19 cellular contexts compared by ENCODE assay signal in genomic region chr9:120374239-120374638, GRCh38.
A peak's percentile ranks its signal among the peaks of the same experiment; 100 is the strongest.
DNase-seq lines count a peak whose midpoint lies in the region; ATAC-seq, FAIRE-seq and TF ChIP-seq lines count a peak whose summit lies in the region.
"Had no signal": no experiment of that assay in that cellular context is flagged by ENCODE, and none has a peak within 500 bp of the region (broad histone marks: within the 10 kb centered on the region; RNA-seq: fewer than 3 reads in every experiment).

No MANE protein-coding gene starts in this region.

- H2AFZ ChIP-seq in H9 (ENCODE audit: low read length) (no peak overlapping the region), IMR-90 (replicated peaks; ENCODE audit: low read length, poor library complexity) (no peak overlapping the region), neuronal stem cell (ENCODE audit: low read length) (no peak overlapping the region)

- intact Hi-C loops in IMR-90 (cut with micrococcal nuclease) (no loop called here), left cardiac atrium (cut with DNase I) (no loop called here), breast epithelium (cut with DNase I; ENCODE audit: low total_unique reads) (no loop called here)

- H2BK120ac ChIP-seq in H9 (ENCODE audit: low read depth, low read length, poor library complexity, severe bottlenecking) = no peak overlapping the region
- no peak overlapping the region for H2BK120ac ChIP-seq in IMR-90 (ENCODE audit: low read depth, low read length)
- H2BK120ac ChIP-seq in neuronal stem cell (ENCODE audit: low read depth, low read length) = no peak overlapping the region

- H3K4me3 ChIP-seq in IMR-90 (ENCODE audit: insufficient read depth, low read depth, low read length) (no peak overlapping the region), coronary artery (no peak overlapping the region), neuronal stem cell (ENCODE audit: low read length in 2 of 2) (no peak overlapping the region), breast epithelium (no peak overlapping the region)

- WGBS in H9 (ENCODE audit: extremely low coverage, insufficient read length, low lambda C conversion rate) = no CpG with 5 or more reads among the region's 1 CpG
- no CpG with 5 or more reads among the region's 1 CpG for WGBS in IMR-90 (ENCODE audit: extremely low coverage in 2 of 2, insufficient read length in 1 of 2), 2 experiments
- WGBS in neuronal stem cell (ENCODE audit: extremely low coverage in 2 of 2, insufficient read length in 2 of 2, insufficient replicate concordance in 1 of 2), 2 donors = no CpG with 5 or more reads among the region's 1 CpG

- H2BK15ac ChIP-seq in H9 (ENCODE audit: low read depth, low read length) (no peak overlapping the region), IMR-90 (ENCODE audit: low read depth, low read length) (no peak overlapping the region), neuronal stem cell (ENCODE audit: low read length) (no peak overlapping the region)

- H2BK20ac ChIP-seq in H9 (ENCODE audit: low read depth, low read length, poor library complexity, severe bottlenecking) (no peak overlapping the region), IMR-90 (ENCODE audit: low read depth, low read length) (no peak overlapping the region)

- H3K9me3 ChIP-seq in H9 (ENCODE audit: control insufficient read depth, low read depth, low read length) (no peaks in the 10 kb centered on the region), IMR-90 (ENCODE audit: control insufficient read depth, insufficient read depth, low read length) (no peaks in the 10 kb centered on the region), neuronal stem cell (replicated peaks in 1 of 2; ENCODE audit: control insufficient read depth in 2 of 2, insufficient read depth in 1 of 2, low read depth in 1 of 2, low read length in 2 of 2) (peaks cover under 1 to 3% of the 10 kb centered on the region in 2 donors), breast epithelium (peaks cover 2 to 8% of the 10 kb centered on the region in 2 donors)

- no peak for FAIRE-seq in frontal cortex (lab: Jason Lieb, UNC)
- FAIRE-seq: GM12891, GM18507, H54 had no signal

- H3K14ac ChIP-seq in H9 (ENCODE audit: insufficient read depth, low read length) (no peak overlapping the region), IMR-90 (replicated peaks; ENCODE audit: low read depth, low read length) (no peak overlapping the region), neuronal stem cell (ENCODE audit: low read length) (no peak overlapping the region)

- no peak overlapping the region for H3K4me2 ChIP-seq in H9 (ENCODE audit: insufficient read depth, insufficient read length, low read length)
- no peak overlapping the region for H3K4me2 ChIP-seq in IMR-90 (ENCODE audit: low read depth, low read length)
- no peak overlapping the region for H3K4me2 ChIP-seq in neuronal stem cell (ENCODE audit: insufficient read depth, low read length, poor library complexity, severe bottlenecking)

- no peaks in the 10 kb centered on the region for H3K79me2 ChIP-seq in H9 (ENCODE audit: insufficient read depth, low read length)

- H3K27ac Mint-ChIP-seq in H9 = no peak overlapping the region
- H3K27ac Mint-ChIP-seq: CD4-positive, alpha-beta memory T cell had no signal

- no peaks in the 10 kb centered on the region for H4K20me1 ChIP-seq in H9 (ENCODE audit: control insufficient read depth, insufficient read depth, insufficient read length)
- no peaks in the 10 kb centered on the region for H4K20me1 ChIP-seq in IMR-90 (ENCODE audit: insufficient read depth, low read length)

- no peak overlapping the region for H2BK12ac ChIP-seq in H9 (ENCODE audit: insufficient read length, low read depth, low read length)
- no peak overlapping the region for H2BK12ac ChIP-seq in neuronal stem cell (ENCODE audit: low read length)

- in situ Hi-C loops in IMR-90 (cut with MboI; ENCODE audit: low sequenced_read_pairs) = no loop called here

- H4K5ac ChIP-seq in H9 (ENCODE audit: insufficient read length, low read depth, low read length) (no peak overlapping the region), IMR-90 (ENCODE audit: low read depth, low read length) (no peak overlapping the region)

- no peak overlapping the region for H2BK5ac ChIP-seq in H9 (ENCODE audit: insufficient read length, low read length)
- no peak overlapping the region for H2BK5ac ChIP-seq in IMR-90 (ENCODE audit: low read depth, low read length, poor library complexity, severe bottlenecking)
- H2BK5ac ChIP-seq in neuronal stem cell (ENCODE audit: low read length) = no peak overlapping the region

- no peak overlapping the region for H3K4ac ChIP-seq in H9 (ENCODE audit: low read depth, low read length)
- peak overlapping the region; percentile 18; the same call in 1 of the 2 replicates for H3K4ac ChIP-seq in IMR-90 (ENCODE audit: low read depth, low read length)
- H3K4ac ChIP-seq in neuronal stem cell (ENCODE audit: low read length) = no peak overlapping the region

- no peak overlapping the region for H4K91ac ChIP-seq in H9 (ENCODE audit: insufficient read length, low read depth, low read length)
- no peak overlapping the region for H4K91ac ChIP-seq in IMR-90 (ENCODE audit: insufficient read depth, low read depth, low read length)
- H4K91ac ChIP-seq in neuronal stem cell (ENCODE audit: low read depth, low read length, poor library complexity) = no peak overlapping the region

- H3K9me1 ChIP-seq in IMR-90 (ENCODE audit: insufficient read depth, low read length) = peaks cover 8% of the 10 kb centered on the region

- peaks cover 6 to 10% of the 10 kb centered on the region in 2 experiments for H3K9me3 Mint-ChIP-seq in H9

- no TSS peak for BruUV-seq in IMR-90 (replicated peaks; lab: Mats Ljungman, UMichigan)

- TF ChIP-seq POLR2A in IMR-90 (IDR thresholded peaks at IDR 0.05; ENCODE audit: low read depth, low read length) (no peak), breast epithelium (IDR thresholded peaks at IDR 0.05) (no peak)

- peaks cover 2 to 13% (median 3%) of the 10 kb centered on the region in 3 experiments; a peak in 6 of 7 replicates for H3K36me3 Mint-ChIP-seq in H9 (ENCODE audit: insufficient read depth in 1 of 3, low read depth in 3 of 3)

- no peak overlapping the region for H3T11ph ChIP-seq in H9 (ENCODE audit: low read length)

- H3K27me3 ChIP-seq in H9 (ENCODE audit: insufficient read depth, low read length) = no peaks in the 10 kb centered on the region
- no peaks in the 10 kb centered on the region; the same call in 1 of the 2 replicates for H3K27me3 ChIP-seq in IMR-90 (ENCODE audit: control insufficient read depth, insufficient read depth, low read length)
- peaks cover 0 to 5% (median 0%) of the 10 kb centered on the region in 3 experiments for H3K27me3 ChIP-seq in neuronal stem cell (ENCODE audit: control insufficient read depth in 3 of 3, insufficient read depth in 3 of 3, low read depth in 1 of 3, low read length in 3 of 3)
- no peaks in the 10 kb centered on the region for H3K27me3 ChIP-seq in breast epithelium

- H3K4me1 ChIP-seq in H9 (ENCODE audit: insufficient read depth, low read length) (no peaks in the 10 kb centered on the region), IMR-90 (ENCODE audit: control insufficient read depth, insufficient read depth, low read length) (peaks cover 14% of the 10 kb centered on the region), neuronal stem cell (ENCODE audit: control insufficient read depth in 2 of 2, insufficient read depth in 1 of 2, low read depth in 1 of 2, low read length in 2 of 2) (no peaks in the 10 kb centered on the region), breast epithelium (no peaks in the 10 kb centered on the region)

- H3K23me2 ChIP-seq in H9 (ENCODE audit: insufficient read length, low read depth, low read length, poor library complexity, severe bottlenecking) = no peaks in the 10 kb centered on the region

- no peaks in the 10 kb centered on the region for H3K79me1 ChIP-seq in H9 (ENCODE audit: insufficient read depth, low read depth, low read length, poor library complexity, severe bottlenecking)
- H3K79me1 ChIP-seq in IMR-90 (ENCODE audit: low read depth in 1 of 2, low read length in 2 of 2) = no peaks in the 10 kb centered on the region
- H3K79me1 ChIP-seq in neuronal stem cell (ENCODE audit: low read depth, low read length) = no peaks in the 10 kb centered on the region

- H3K27ac ChIP-seq in H9 (ENCODE audit: insufficient read length, low read depth, low read length) (no peak overlapping the region), IMR-90 (ENCODE audit: insufficient read depth, low read length) (no peak overlapping the region), coronary artery (no peak overlapping the region), neuronal stem cell (replicated peaks; ENCODE audit: low read length) (no peak overlapping the region), breast epithelium (no peak overlapping the region)

- DNase-seq in H9 (peak; percentile 16), IMR-90 (no peak), coronary artery (ENCODE audit: low spot score) (peak; percentile 64), neuronal stem cell (ENCODE audit: low spot score) (no peak), left cardiac atrium (no peak), frontal cortex (ENCODE audit: low spot score in 2 of 2) (no peak), breast epithelium (ENCODE audit: low spot score in 2 of 2) (no peak)
- DNase-seq: C1 segment of cervical spinal cord; Calu3; CD4-positive, alpha-beta memory T cell; COR-L47; DMS53; DMS79 treated with DMSO at 0.1 percent for 48 hours; GF-D8; GOT3; HCEC 1CT had no signal

- peaks cover 6 to 15% of the 10 kb centered on the region in 2 experiments for H3K4me1 Mint-ChIP-seq in H9
- H3K4me1 Mint-ChIP-seq: CD4-positive, alpha-beta memory T cell had no signal

- H3K9ac ChIP-seq in H9 (ENCODE audit: extremely low read depth, insufficient read length, low read length) = no peak overlapping the region
- no peak overlapping the region for H3K9ac ChIP-seq in IMR-90 (ENCODE audit: low read depth, low read length)
- H3K9ac ChIP-seq in neuronal stem cell (ENCODE audit: low read depth, low read length, poor library complexity) = no peak overlapping the region

- dilution Hi-C loops in IMR-90 (cut with HindIII; ENCODE audit: low sequenced_read_pairs, unreplicated experiment) = no loop called here

- H4K8ac ChIP-seq in H9 (replicated peaks; ENCODE audit: insufficient read length, low read depth, low read length) (no peak overlapping the region), IMR-90 (ENCODE audit: low read depth in 2 of 2, low read length in 2 of 2) (no peak overlapping the region), neuronal stem cell (ENCODE audit: low read depth, low read length) (no peak overlapping the region)

- H3K36me3 ChIP-seq in IMR-90 (ENCODE audit: control insufficient read depth, insufficient read depth, low read length) (no peaks in the 10 kb centered on the region), neuronal stem cell (replicated peaks in 1 of 2; ENCODE audit: control insufficient read depth in 2 of 2, insufficient read depth in 2 of 2, low read length in 2 of 2) (no peaks in the 10 kb centered on the region), breast epithelium (no peaks in the 10 kb centered on the region)

- TF ChIP-seq CTCF in H9 (conservative IDR thresholded peaks at IDR 0.05) (no peak), IMR-90 (conservative IDR thresholded peaks at IDR 0.05; ENCODE audit: low read depth, low read length) (no peak), coronary artery (IDR thresholded peaks at IDR 0.05) (no peak), breast epithelium (IDR thresholded peaks at IDR 0.05) (no peak)

- H2AK9ac ChIP-seq in IMR-90 (replicated peaks; ENCODE audit: low read depth, low read length, poor library complexity) = no peak overlapping the region

- H3K23ac ChIP-seq in H9 (ENCODE audit: insufficient read length, low read depth, low read length) (no peak overlapping the region), IMR-90 (ENCODE audit: low read depth, low read length) (no peak overlapping the region), neuronal stem cell (ENCODE audit: low read depth, low read length, poor library complexity) (no peak overlapping the region)

- CTCF ChIA-PET in IMR-90 (lab: Yijun Ruan, JAX) = no interaction called here

- ATAC-seq in IMR-90 (ENCODE audit: low read depth) (no peak), left cardiac atrium (no peak)

- peaks cover 4% of the 10 kb centered on the region; the same call in 1 of the 2 replicates for H3K27me3 Mint-ChIP-seq in H9 (ENCODE audit: low read depth)
- H3K27me3 Mint-ChIP-seq: CD4-positive, alpha-beta memory T cell had no signal

- TF ChIP-seq RAD21 in IMR-90 (IDR thresholded peaks at IDR 0.05; ENCODE audit: low read length) = no peak

- no peak overlapping the region for H2AK5ac ChIP-seq in H9 (ENCODE audit: insufficient read length, low read length)
- H2AK5ac ChIP-seq in IMR-90 (ENCODE audit: low read depth, low read length) = no peak overlapping the region; the same call in 1 of the 2 replicates
- peak overlapping the region; percentile 26 for H2AK5ac ChIP-seq in neuronal stem cell (ENCODE audit: low read depth, low read length)

- no peak overlapping the region for H3K4me3 Mint-ChIP-seq in H9

- H3K56ac ChIP-seq in H9 (ENCODE audit: insufficient read length, low read depth, low read length) (no peak overlapping the region), IMR-90 (ENCODE audit: extremely low read depth, insufficient read depth, low read length) (no peak overlapping the region)

- POLR2A ChIA-PET in IMR-90 (lab: Charles Lee; ENCODE audit: unreplicated experiment) = no interaction called here

- no peak overlapping the region for H3K18ac ChIP-seq in H9 (ENCODE audit: insufficient read length, low read depth, low read length)
- H3K18ac ChIP-seq in IMR-90 (ENCODE audit: low read depth, low read length) = no peak overlapping the region
- no peak overlapping the region for H3K18ac ChIP-seq in neuronal stem cell (ENCODE audit: low read length)

Comparison
In these comparisons a context has a peak if more than half of its experiments do, and no peak if none do; other contexts are left out.
1. DNase-seq: peak in H9 (single experiment) and coronary artery (single experiment); none in IMR-90 (single experiment), neuronal stem cell (single experiment), left cardiac atrium (single experiment), frontal cortex (0 of 2) and breast epithelium (0 of 2).